15 cellular contexts compared by ENCODE assay signal in genomic region chr18:64982414-64983096, GRCh38.
"Had no signal": no experiment of that assay in that cellular context is flagged by ENCODE, and none has a peak within 500 bp of the region (broad histone marks: within the 10 kb centered on the region; RNA-seq: fewer than 3 reads in every experiment).

No MANE protein-coding gene starts in this region.

- H3K36me3 ChIP-seq: sigmoid colon, stomach, thoracic aorta had no signal

- DNase-seq: activated CD4-positive, alpha-beta T cell treated with anti-CD3 and anti-CD28 coated beads, Interleukin-2, amount 10 ng/mL, durations not matched to agents 7 days and 5 days; activated CD8-positive, alpha-beta memory T cell treated with anti-CD3 and anti-CD28 coated beads for 24 hours; activated naive CD4-positive, alpha-beta T cell treated with Interleukin-2 at 50 U/mL for 16 hours; aorta; dermis blood vessel endothelial cell; effector memory CD8-positive, alpha-beta T cell; foreskin melanocyte; head of caudate nucleus; immature natural killer cell; sigmoid colon; stimulated activated CD4-positive, alpha-beta T cell treated with anti-CD3 and anti-CD28 coated beads, Interleukin-1b, Interleukin-23, amount 100 ng/mL, for 48 hours; stomach had no signal

- H3K4me1 ChIP-seq: sigmoid colon, stomach had no signal

- H3K27ac ChIP-seq: epithelial cell of prostate, sigmoid colon, stomach, thoracic aorta had no signal

- H3K27me3 ChIP-seq: sigmoid colon, stomach had no signal

- H3K4me3 ChIP-seq: sigmoid colon, stomach, thoracic aorta had no signal

- ATAC-seq: effector memory CD8-positive, alpha-beta T cell; natural killer cell treated with Interleukin-12 subunit alpha and Interleukin-12 subunit beta and Interleukin-15 and Interleukin-18, amount 100 ng/mL, for 72 hours had no signal

- H3K9me3 ChIP-seq: sigmoid colon, thoracic aorta had no signal
